ENCODE assay signal across 18 cellular contexts in the genomic region with DNA sequence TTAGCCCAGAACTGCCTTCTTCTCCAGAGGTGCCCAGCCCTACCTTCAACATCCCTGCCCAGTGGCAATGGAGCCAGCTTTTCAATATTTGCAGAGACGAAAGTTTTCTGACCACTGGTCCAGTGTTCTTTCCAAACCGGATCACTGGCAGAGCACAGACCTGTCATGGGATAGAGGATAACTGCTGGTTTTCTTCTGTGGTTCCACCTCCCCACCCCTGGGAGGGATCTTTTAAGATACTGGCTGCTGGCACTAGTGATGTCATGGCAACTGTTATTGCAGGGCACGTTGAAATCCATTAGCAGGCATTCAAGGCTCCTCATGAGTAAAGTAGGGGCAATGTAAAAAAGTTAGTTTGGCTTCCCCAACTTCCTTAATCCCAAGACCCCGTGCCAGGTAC.
DNase-seq lines count a peak whose midpoint lies in the region; ATAC-seq and TF ChIP-seq lines count a peak whose summit lies in the region.
"Had no signal": no experiment of that assay in that cellular context is flagged by ENCODE, and none has a peak within 500 bp of the region (broad histone marks: within the 10 kb centered on the region; RNA-seq: fewer than 3 reads in every experiment).

No MANE protein-coding gene starts in this region.

- ATAC-seq in Right ventricle myocardium superior (ENCODE audit: poor library complexity) (peak; percentile 52), left cardiac atrium (no peak)
- ATAC-seq: GM12878 had no signal

- no peak overlapping the region for H3K4me2 ChIP-seq in neural progenitor cell

- intact Hi-C loops in Right ventricle myocardium superior (cut with DNase I) = no loop called here
- intact Hi-C loops in left cardiac atrium (cut with DNase I) = no loop called here
- intact Hi-C loops in esophagus muscularis mucosa (cut with DNase I) = no loop called here

- no peak overlapping the region for H3K27ac ChIP-seq in esophagus muscularis mucosa (replicated peaks in 1 of 4)
- H3K27ac ChIP-seq in neural progenitor cell = no peak overlapping the region
- H3K27ac ChIP-seq: GM23248 had no signal

- WGBS in esophagus muscularis mucosa = 77% methylated on average over 4 of the region's 4 CpGs

- DNase-seq in Right ventricle myocardium superior = no peak
- DNase-seq in left cardiac atrium = no peak
- DNase-seq in COLO829 (ENCODE audit: low spot score) = peak; percentile 5
- peak; percentile 12 for DNase-seq in esophagus muscularis mucosa (ENCODE audit: extremely low spot score)
- DNase-seq in neural progenitor cell (ENCODE audit: low spot score) = no peak
- DNase-seq in glomerular visceral epithelial cell (ENCODE audit: extremely low spot score) = no peak
- DNase-seq in DMS153 treated with DMSO at 0.1 percent for 48 hours (lab: John Stamatoyannopoulos, UW; ENCODE audit: unreplicated experiment) = no peak
- DNase-seq in stimulated activated CD4-positive, alpha-beta T cell treated with anti-CD3 and anti-CD28 coated beads, Interleukin-2, amount 100 ng/mL, for 48 hours = no peak
- DNase-seq: Caco-2; CD4-positive, alpha-beta memory T cell; DMS153; DMS79; EL; GDM1; GM23248; H7; HCEC 1CT had no signal

- H3K9ac ChIP-seq in neural progenitor cell = no peak overlapping the region
- H3K9ac ChIP-seq: GM23248 had no signal

- no peaks in the 10 kb centered on the region for H3K36me3 Mint-ChIP-seq in neural progenitor cell
- H3K36me3 Mint-ChIP-seq: CD4-positive, alpha-beta memory T cell had no signal

- H3K4me1 ChIP-seq in esophagus muscularis mucosa (no peaks in the 10 kb centered on the region), neural progenitor cell (peaks cover 10% of the 10 kb centered on the region)
- H3K4me1 ChIP-seq: Caco-2 had no signal

- TF ChIP-seq CTCF in esophagus muscularis mucosa (IDR thresholded peaks at IDR 0.05) = no peak
- no peak for TF ChIP-seq CTCF in neural progenitor cell (IDR thresholded peaks at IDR 0.05)

- no peaks in the 10 kb centered on the region for H3K4me1 Mint-ChIP-seq in neural progenitor cell
- H3K4me1 Mint-ChIP-seq: CD4-positive, alpha-beta memory T cell had no signal

- TF ChIP-seq POLR2A in esophagus muscularis mucosa (IDR thresholded peaks at IDR 0.05; ENCODE audit: low read depth) = no peak

- no peaks in the 10 kb centered on the region for H3F3A ChIP-seq in neural progenitor cell (ENCODE audit: low read depth)

- H3K4me3 ChIP-seq in esophagus muscularis mucosa (no peak overlapping the region), neural progenitor cell (no peak overlapping the region)
- H3K4me3 ChIP-seq: GM12878, GM23248 had no signal

- H3K9me3 ChIP-seq in esophagus muscularis mucosa (no peaks in the 10 kb centered on the region), neural progenitor cell (ENCODE audit: low read depth) (no peaks in the 10 kb centered on the region)
- H3K9me3 ChIP-seq: Caco-2 had no signal

- no peaks in the 10 kb centered on the region for H4K20me1 ChIP-seq in neural progenitor cell (ENCODE audit: low read depth)

- no peak overlapping the region for H3K4me3 Mint-ChIP-seq in neural progenitor cell
- H3K4me3 Mint-ChIP-seq: CD4-positive, alpha-beta memory T cell had no signal

- H2AFZ ChIP-seq in neural progenitor cell (replicated peaks) = peak overlapping the region; percentile 58
- H2AFZ ChIP-seq: GM23248 had no signal

- H3K27me3 Mint-ChIP-seq in neural progenitor cell (ENCODE audit: insufficient read depth, low read depth) = peaks cover 4% of the 10 kb centered on the region

- TF ChIP-seq EP300 in esophagus muscularis mucosa (IDR thresholded peaks at IDR 0.05) = no peak

- no peak overlapping the region for H3K27ac Mint-ChIP-seq in neural progenitor cell
- H3K27ac Mint-ChIP-seq: CD4-positive, alpha-beta memory T cell had no signal

- H3K9me3 Mint-ChIP-seq in neural progenitor cell = peaks cover 12% of the 10 kb centered on the region

- no peaks in the 10 kb centered on the region for H3K36me3 ChIP-seq in esophagus muscularis mucosa
- no peaks in the 10 kb centered on the region for H3K36me3 ChIP-seq in neural progenitor cell

- H3K79me2 ChIP-seq in neural progenitor cell (ENCODE audit: low read depth) = no peaks in the 10 kb centered on the region

- H3K27me3 ChIP-seq in esophagus muscularis mucosa = no peaks in the 10 kb centered on the region
- no peaks in the 10 kb centered on the region for H3K27me3 ChIP-seq in neural progenitor cell

Comparison
In these comparisons a context has a peak if more than half of its experiments do, and no peak if none do; other contexts are left out.
1. DNase-seq: peak in COLO829 (single experiment) and esophagus muscularis mucosa (single experiment); none in Right ventricle myocardium superior (single experiment), left cardiac atrium (single experiment), neural progenitor cell (single experiment), glomerular visceral epithelial cell (single experiment), DMS153 treated with DMSO at 0.1 percent for 48 hours (single experiment) and stimulated activated CD4-positive, alpha-beta T cell treated with anti-CD3 and anti-CD28 coated beads, Interleukin-2, amount 100 ng/mL, for 48 hours (0 of 2).